ENCODE assay signal across 8 cellular contexts in genomic region chr3:195859061-195859845, GRCh38. TPM values are rescaled to one million over a fixed set of nuclear protein-coding genes. Genes with fewer than 3 reads are reported as not detected.
DNase-seq lines count a peak whose midpoint lies in the region; ATAC-seq and TF ChIP-seq lines count a peak whose summit lies in the region.

No MANE protein-coding gene starts in this region.

- H3K4me3 ChIP-seq in GM06990 (replicated peaks; ENCODE audit: low read depth, low read length): peak overlapping the region; percentile 29; the same call in 1 of the 2 replicates
- H3K4me3 ChIP-seq in MG63: no peak overlapping the region
- no peak overlapping the region for H3K4me3 ChIP-seq in left ventricle myocardium inferior
- no peak overlapping the region for H3K4me3 ChIP-seq in retinal pigment epithelial cell (ENCODE audit: low read length)

- no peak for ATAC-seq in activated naive CD8-positive, alpha-beta T cell treated with anti-CD3 and anti-CD28 coated beads, Interleukin-2, amount 50 U/mL, for 24 hours
- ATAC-seq in GM19023 (IDR thresholded peaks at IDR 0.05; ENCODE audit: unreplicated experiment) (no peak), HG03342 (IDR thresholded peaks at IDR 0.05; ENCODE audit: unreplicated experiment) (no peak)

- H3K9me3 Mint-ChIP-seq in activated naive CD8-positive, alpha-beta T cell treated with anti-CD3 and anti-CD28 coated beads, Interleukin-2, amount 50 U/mL, for 24 hours: no peaks in the 10 kb centered on the region

- H3K27ac ChIP-seq in left ventricle myocardium inferior (replicated peaks): no peak overlapping the region

- H3K36me3 ChIP-seq in GM06990 (ENCODE audit: control insufficient read depth, insufficient read depth, low read length) (peaks cover 1% of the 10 kb centered on the region; the same call in 1 of the 2 replicates), MG63 (peaks cover 4% of the 10 kb centered on the region), left ventricle myocardium inferior (no peaks in the 10 kb centered on the region)

- DNase-seq in GM06990 (ENCODE audit: extremely low read depth, insufficient read length): peak; percentile 42
- peak; percentile 42 for DNase-seq in MG63
- DNase-seq in T-helper 1 cell: peak in 4 of 5 donors; percentile 49 to 71 (median 60)
- DNase-seq in activated naive CD8-positive, alpha-beta T cell treated with anti-CD3 and anti-CD28 coated beads, Interleukin-2, amount 50 U/mL, for 24 hours: peak; percentile 79
- peak; percentile 60 for DNase-seq in left ventricle myocardium inferior
- DNase-seq in retinal pigment epithelial cell (ENCODE audit: low read depth): no peak

- H3K36me3 Mint-ChIP-seq in activated naive CD8-positive, alpha-beta T cell treated with anti-CD3 and anti-CD28 coated beads, Interleukin-2, amount 50 U/mL, for 24 hours (ENCODE audit: low read depth): no peaks in the 10 kb centered on the region

- no peaks in the 10 kb centered on the region for H3K9me3 ChIP-seq in MG63
- no peaks in the 10 kb centered on the region for H3K9me3 ChIP-seq in left ventricle myocardium inferior (replicated peaks)

- H3K27me3 ChIP-seq in GM06990 (replicated peaks; ENCODE audit: control insufficient read depth, insufficient read depth, low read length) (no peaks in the 10 kb centered on the region), MG63 (no peaks in the 10 kb centered on the region), left ventricle myocardium inferior (ENCODE audit: low read depth) (peaks cover 11% of the 10 kb centered on the region)

- H3K4me3 Mint-ChIP-seq in activated naive CD8-positive, alpha-beta T cell treated with anti-CD3 and anti-CD28 coated beads, Interleukin-2, amount 50 U/mL, for 24 hours: no peak overlapping the region

- intact Hi-C loops in left ventricle myocardium inferior (cut with micrococcal nuclease): no loop called here

- peaks cover 11% of the 10 kb centered on the region for H3K27me3 Mint-ChIP-seq in activated naive CD8-positive, alpha-beta T cell treated with anti-CD3 and anti-CD28 coated beads, Interleukin-2, amount 50 U/mL, for 24 hours

- TF ChIP-seq CTCF in GM06990 (IDR thresholded peaks at IDR 0.05; ENCODE audit: insufficient read depth, low read length, poor library complexity, severe bottlenecking): peak; percentile 93
- TF ChIP-seq CTCF in left ventricle myocardium inferior (IDR thresholded peaks at IDR 0.05; ENCODE audit: borderline replicate concordance): peak; percentile 97
- peak; percentile 99 for TF ChIP-seq CTCF in retinal pigment epithelial cell (conservative IDR thresholded peaks at IDR 0.05; ENCODE audit: low read depth, low read length)

- H3K27ac Mint-ChIP-seq in activated naive CD8-positive, alpha-beta T cell treated with anti-CD3 and anti-CD28 coated beads, Interleukin-2, amount 50 U/mL, for 24 hours: no peak overlapping the region

- peaks cover 20% of the 10 kb centered on the region for H3K4me1 ChIP-seq in left ventricle myocardium inferior

- peaks cover 6% of the 10 kb centered on the region for H3K4me1 Mint-ChIP-seq in activated naive CD8-positive, alpha-beta T cell treated with anti-CD3 and anti-CD28 coated beads, Interleukin-2, amount 50 U/mL, for 24 hours

RNA-seq across cellular contexts. Expression of gene MUC4, which starts 47.5 kb away (rescaled TPM):
- not detected in 2 replicates for total RNA-seq in MG63 (2014; rRNA removed; shearing (Covaris generic); ENCODE audit: low replicate concordance)
- total RNA-seq in left ventricle myocardium inferior: 0.11 TPM

RNA-seq across cellular contexts. Expression of gene TNK2, which starts 49.1 kb away (rescaled TPM):
- total RNA-seq in MG63 (2014; rRNA removed; shearing (Covaris generic); ENCODE audit: low replicate concordance): 6.3 and 22.2 TPM in 2 replicates
- total RNA-seq in left ventricle myocardium inferior: 33.2 TPM
